23 cellular contexts compared by ENCODE assay signal in genomic region chr3:171159024-171159821, GRCh38.
DNase-seq lines count a peak whose midpoint lies in the region; ATAC-seq and TF ChIP-seq lines count a peak whose summit lies in the region.
"Had no signal": no experiment of that assay in that cellular context is flagged by ENCODE, and none has a peak within 500 bp of the region (broad histone marks: within the 10 kb centered on the region; RNA-seq: fewer than 3 reads in every experiment).

No MANE protein-coding gene starts in this region.

- H3K36me3 Mint-ChIP-seq in T-helper 17 cell (ENCODE audit: low read depth) (peaks cover 15% of the 10 kb centered on the region), type B pancreatic cell (peaks cover 15% of the 10 kb centered on the region)
- peaks cover 26 to 81% (median 62%) of the 10 kb centered on the region in 5 donors for H3K36me3 Mint-ChIP-seq in naive thymus-derived CD4-positive, alpha-beta T cell

- H3K4me1 Mint-ChIP-seq in T-helper 17 cell (peaks cover 11% of the 10 kb centered on the region), type B pancreatic cell (ENCODE audit: unreplicated experiment) (peaks cover 12% of the 10 kb centered on the region)
- peaks cover 0 to 16% (median 0%) of the 10 kb centered on the region in 7 donors for H3K4me1 Mint-ChIP-seq in naive thymus-derived CD4-positive, alpha-beta T cell

- no peaks in the 10 kb centered on the region for H3K9me3 ChIP-seq in T-helper 17 cell (ENCODE audit: control insufficient read depth, low read length, poor library complexity, severe bottlenecking)
- H3K9me3 ChIP-seq in naive thymus-derived CD4-positive, alpha-beta T cell (ENCODE audit: control insufficient read depth in 2 of 3, low read length in 3 of 3) = no peaks in the 10 kb centered on the region
- H3K9me3 ChIP-seq: SJCRH30 had no signal

- no peaks in the 10 kb centered on the region for H3K27me3 Mint-ChIP-seq in T-helper 17 cell
- H3K27me3 Mint-ChIP-seq in naive thymus-derived CD4-positive, alpha-beta T cell = no peaks in the 10 kb centered on the region
- peaks cover 15% of the 10 kb centered on the region for H3K27me3 Mint-ChIP-seq in type B pancreatic cell
- H3K27me3 Mint-ChIP-seq: activated CD4-positive, alpha-beta memory T cell treated with anti-CD3 and anti-CD28 coated beads for 36 hours; activated naive CD8-positive, alpha-beta T cell; stimulated activated naive CD8-positive, alpha-beta T cell treated with anti-CD3 and anti-CD28 coated beads, Interleukin-15, Interleukin-2, amounts not matched to agents 100 ng/mL and 50 ng/mL, for 24 hours had no signal

- H3K27ac Mint-ChIP-seq in T-helper 17 cell (peak overlapping the region; percentile 82), type B pancreatic cell (peak overlapping the region; percentile 31)
- peak overlapping the region in 5 of 9 donors; percentile 20 to 69 (median 52) for H3K27ac Mint-ChIP-seq in naive thymus-derived CD4-positive, alpha-beta T cell
- H3K27ac Mint-ChIP-seq: activated CD4-positive, alpha-beta memory T cell treated with anti-CD3 and anti-CD28 coated beads for 36 hours; activated naive CD8-positive, alpha-beta T cell; activated T-helper 2 cell treated with anti-CD3 and anti-CD28 coated beads, Interferon-gamma antibody, Interleukin-2, Interleukin-4, amounts not matched to agents 10 μg/mL and 5 μg/mL and 100 μg/mL, durations not matched to agents 14 hours and 24 hours and 36 hours; stimulated activated naive CD8-positive, alpha-beta T cell treated with anti-CD3 and anti-CD28 coated beads, Interleukin-15, Interleukin-2, amounts not matched to agents 100 ng/mL and 50 ng/mL, for 24 hours had no signal

- intact Hi-C loops in naive thymus-derived CD4-positive, alpha-beta T cell (cut with micrococcal nuclease) = no loop called here

- DNase-seq in T-helper 17 cell = no peak
- DNase-seq in naive thymus-derived CD4-positive, alpha-beta T cell = no peak
- DNase-seq in type B pancreatic cell (ENCODE audit: extremely low spot score, unreplicated experiment) = no peak
- no peak for DNase-seq in activated CD4-positive, CD25-positive, alpha-beta regulatory T cell treated with anti-CD3 and anti-CD28 coated beads, Interleukin-2, amount 50 U/mL, for 72 hours
- DNase-seq in activated T-cell treated with anti-CD3 and anti-CD28 coated beads for 4 hours = no peak
- DNase-seq: activated CD4-positive, alpha-beta memory T cell treated with anti-CD3 and anti-CD28 coated beads for 36 hours; activated CD4-positive, CD25-positive, alpha-beta regulatory T cell; activated CD8-positive, alpha-beta memory T cell treated with anti-CD3 and anti-CD28 coated beads, Interleukin-2, amount 50 U/mL, for 48 hours; Calu3; DMS79 treated with DMSO at 0.1 percent for 48 hours; GF-D8; NCI-H1436; NCI-H345; NCI-H748 treated with DMSO at 0.1 percent for 48 hours; psoas muscle; SJCRH30; stimulated activated CD4-positive, alpha-beta T cell treated with anti-CD3 and anti-CD28 coated beads, Interleukin-15, amount 100 ng/mL, for 24 hours had no signal

- POLR2A ChIA-PET in naive thymus-derived CD4-positive, alpha-beta T cell (lab: Charles Lee) = no interaction called here

- no peak for TF ChIP-seq CTCF in type B pancreatic cell (conservative IDR thresholded peaks at IDR 0.05)

- H3K27ac ChIP-seq in cingulate gyrus (ENCODE audit: low read depth, low read length) = peak overlapping the region; percentile 93
- H3K27ac ChIP-seq in naive thymus-derived CD4-positive, alpha-beta T cell (ENCODE audit: low read depth, low read length) = no peak overlapping the region
- H3K27ac ChIP-seq: psoas muscle, SJCRH30, tibial nerve had no signal

- no peaks in the 10 kb centered on the region for H3K4me1 ChIP-seq in naive thymus-derived CD4-positive, alpha-beta T cell (ENCODE audit: control insufficient read depth in 2 of 2, insufficient read depth in 2 of 2, low read length in 2 of 2)
- H3K4me1 ChIP-seq: psoas muscle, SJCRH30, tibial nerve had no signal

- H3K4me3 Mint-ChIP-seq in T-helper 17 cell = no peak overlapping the region
- no peak overlapping the region for H3K4me3 Mint-ChIP-seq in naive thymus-derived CD4-positive, alpha-beta T cell
- no peak overlapping the region for H3K4me3 Mint-ChIP-seq in type B pancreatic cell
- H3K4me3 Mint-ChIP-seq: activated CD4-positive, alpha-beta memory T cell treated with anti-CD3 and anti-CD28 coated beads for 36 hours; activated naive CD8-positive, alpha-beta T cell; stimulated activated naive CD8-positive, alpha-beta T cell treated with anti-CD3 and anti-CD28 coated beads, Interleukin-15, Interleukin-2, amounts not matched to agents 100 ng/mL and 50 ng/mL, for 24 hours had no signal

- peaks cover 10 to 86% (median 10%) of the 10 kb centered on the region in 3 experiments for H3K36me3 ChIP-seq in naive thymus-derived CD4-positive, alpha-beta T cell (ENCODE audit: control insufficient read depth in 2 of 3, insufficient read depth in 3 of 3, low read length in 3 of 3)

- CTCF ChIA-PET in naive thymus-derived CD4-positive, alpha-beta T cell (lab: Charles Lee) = no interaction called here

- no peak overlapping the region for H3K4me3 ChIP-seq in naive thymus-derived CD4-positive, alpha-beta T cell (ENCODE audit: low read length)
- H3K4me3 ChIP-seq: psoas muscle, SJCRH30, tibial nerve had no signal

- ATAC-seq in T-helper 17 cell = no peak
- ATAC-seq in naive thymus-derived CD4-positive, alpha-beta T cell = no peak
- ATAC-seq in HG02970 (IDR thresholded peaks at IDR 0.05; ENCODE audit: low FRiP score, unreplicated experiment) = no peak
- ATAC-seq: psoas muscle had no signal

- peaks cover 0 to 8% (median 4%) of the 10 kb centered on the region in 11 donors for H3K9me3 Mint-ChIP-seq in naive thymus-derived CD4-positive, alpha-beta T cell
- no peaks in the 10 kb centered on the region for H3K9me3 Mint-ChIP-seq in type B pancreatic cell
- H3K9me3 Mint-ChIP-seq: stimulated activated naive CD8-positive, alpha-beta T cell treated with anti-CD3 and anti-CD28 coated beads, Interleukin-15, Interleukin-2, amounts not matched to agents 100 ng/mL and 50 ng/mL, for 24 hours had no signal

- no peaks in the 10 kb centered on the region for H3K27me3 ChIP-seq in naive thymus-derived CD4-positive, alpha-beta T cell (ENCODE audit: control insufficient read depth in 2 of 2, insufficient read depth in 2 of 2, low read length in 2 of 2)
- H3K27me3 ChIP-seq: SJCRH30, tibial nerve had no signal

Comparison
In these comparisons a context has a peak if more than half of its experiments do, and no peak if none do; other contexts are left out.
1. H3K27ac Mint-ChIP-seq: peak in every context shown above with its lines; median percentile 82 in T-helper 17 cell; 52 in naive thymus-derived CD4-positive, alpha-beta T cell; 31 in type B pancreatic cell.